Comparison of ENCODE assay signal across 23 cellular contexts in the genomic region with DNA sequence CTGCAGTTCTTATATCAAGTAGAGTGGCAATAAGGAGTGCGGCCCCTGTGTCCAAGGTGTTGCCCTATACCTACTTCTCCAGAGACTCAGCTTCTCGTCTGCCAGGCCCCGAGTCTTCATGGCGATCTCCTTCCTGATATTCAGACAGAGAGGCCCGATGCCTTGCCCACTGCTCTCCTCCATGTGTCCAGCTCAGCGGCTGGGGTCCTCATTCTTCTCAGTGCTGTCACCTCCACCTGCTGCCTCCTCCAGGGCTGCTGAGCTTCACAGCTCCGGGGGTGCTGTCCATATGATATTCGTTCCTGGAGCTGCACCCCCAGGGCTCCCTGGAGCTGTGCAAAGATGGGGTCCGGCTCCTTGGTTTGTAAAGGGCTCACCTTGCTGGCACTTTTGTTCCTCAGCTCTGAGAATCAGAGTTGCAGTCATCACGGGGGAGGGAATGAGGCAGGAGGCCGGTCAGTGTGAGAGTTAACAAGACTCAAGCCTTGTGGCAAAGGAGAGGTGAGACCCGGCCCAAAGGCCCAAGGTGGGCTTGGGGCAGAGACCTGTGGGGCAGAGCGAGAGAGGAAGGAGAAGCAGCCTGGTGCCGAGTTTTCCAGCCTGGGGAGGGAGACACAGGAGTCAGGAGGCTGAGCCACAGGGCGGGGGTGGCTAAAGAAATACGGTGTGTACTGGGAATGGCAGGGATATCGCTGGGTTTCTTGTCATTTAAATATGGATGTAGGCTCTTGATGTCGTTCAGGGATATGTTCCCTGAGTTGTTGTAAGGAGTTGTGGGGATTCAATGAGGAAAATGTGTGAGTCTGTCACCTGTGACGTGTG.
DNase-seq lines count a peak whose midpoint lies in the region; ATAC-seq, FAIRE-seq and TF ChIP-seq lines count a peak whose summit lies in the region.
"Had no signal": no experiment of that assay in that cellular context is flagged by ENCODE, and none has a peak within 500 bp of the region (broad histone marks: within the 10 kb centered on the region; RNA-seq: fewer than 3 reads in every experiment).

No MANE protein-coding gene starts in this region.

- H3K27me3 ChIP-seq in bronchial epithelial cell (ENCODE audit: control insufficient read depth, insufficient read depth, low read length) (no peaks in the 10 kb centered on the region), stomach (no peaks in the 10 kb centered on the region), pancreas (no peaks in the 10 kb centered on the region)
- H3K27me3 ChIP-seq: BE2C; BLaER1 treated with 17β-estradiol and CSF1 and Interleukin-3, amounts not matched to agents 10 nM and 100 nM had no signal

- DNase-seq in activated effector memory CD4-positive, alpha-beta T cell treated with anti-CD3 and anti-CD28 coated beads, Interleukin-2, amount 50 U/mL, for 16 hours, result peak; percentile 44
- DNase-seq in activated effector memory CD4-positive, alpha-beta T cell treated with Interleukin-2 at 50 U/mL for 16 hours, result no peak
- DNase-seq in bronchial epithelial cell (ENCODE audit: low read depth), result no peak
- DNase-seq in mesenteric fat pad (ENCODE audit: low spot score), result peak; percentile 82
- DNase-seq in stomach, result peak; percentile 21
- no peak for DNase-seq in pancreas
- no peak for DNase-seq in COR-L47 (lab: John Stamatoyannopoulos, UW)
- DNase-seq: 8988T; ACHN; AML-193; BE2C; Calu3; CD8-positive, alpha-beta memory T cell; DMS53; DMS79 treated with DMSO at 0.1 percent for 48 hours; GF-D8; H9 had no signal

- no peak for TF ChIP-seq POLR2A in stomach (IDR thresholded peaks at IDR 0.05)

- intact Hi-C loops in stomach (cut with DNase I; ENCODE audit: low total_unique reads), result loop anchor here (5.0 kb wide), 1 partner anchor 182 kb away; no protein-coding TSS in a partner anchor
- intact Hi-C loops in pancreas (cut with DNase I), result loop anchor here in 2 of 3 donors (5.0 kb wide), 2 partner anchors 182 to 187 kb away; no protein-coding TSS in a partner anchor

- TF ChIP-seq CTCF in bronchial epithelial cell (IDR thresholded peaks at IDR 0.05; ENCODE audit: insufficient read depth, low read length, severe bottlenecking) (no peak), stomach (IDR thresholded peaks at IDR 0.05) (no peak), pancreas (IDR thresholded peaks at IDR 0.05) (no peak)

- ATAC-seq in pancreas, result no peak
- ATAC-seq: A549, GM23338, HCT116 had no signal

- no peak overlapping the region for H3K27ac ChIP-seq in stomach
- no peak overlapping the region for H3K27ac ChIP-seq in pancreas
- H3K27ac ChIP-seq: BLaER1 treated with 17β-estradiol and CSF1 and Interleukin-3, amounts not matched to agents 10 nM and 100 nM had no signal

- WGBS in stomach, 5 donors, result 94 to 95% (median 95%) methylated on average over 16 to 19 of the region's 19 CpGs
- WGBS in pancreas, 2 donors, result 93 to 94% methylated on average over 19 of the region's 19 CpGs

- H3K36me3 ChIP-seq in bronchial epithelial cell (ENCODE audit: control insufficient read depth, insufficient read depth, low read length), result peaks cover 4% of the 10 kb centered on the region
- no peaks in the 10 kb centered on the region for H3K36me3 ChIP-seq in stomach
- no peaks in the 10 kb centered on the region for H3K36me3 ChIP-seq in pancreas
- H3K36me3 ChIP-seq: BE2C had no signal

- no peaks in the 10 kb centered on the region for H3K9me3 ChIP-seq in stomach
- H3K9me3 ChIP-seq in pancreas, result no peaks in the 10 kb centered on the region
- H3K9me3 ChIP-seq: A549; BE2C; BLaER1 treated with 17β-estradiol and CSF1 and Interleukin-3, amounts not matched to agents 10 nM and 100 nM had no signal

- FAIRE-seq in bronchial epithelial cell (lab: Jason Lieb, UNC) (peak; percentile 87), pancreas (lab: Jason Lieb, UNC) (no peak)
- FAIRE-seq: A549, GM12891, GM18507 had no signal

- peaks cover 15 to 44% (median 29%) of the 10 kb centered on the region in 4 donors for H3K4me1 ChIP-seq in stomach
- H3K4me1 ChIP-seq in pancreas, result no peaks in the 10 kb centered on the region

- H3K4me3 ChIP-seq in bronchial epithelial cell (ENCODE audit: low read depth, low read length) (no peak overlapping the region), stomach (no peak overlapping the region), pancreas (no peak overlapping the region)
- H3K4me3 ChIP-seq: A549; BLaER1 treated with 17β-estradiol and CSF1 and Interleukin-3, amounts not matched to agents 10 nM and 100 nM; GM23338 had no signal

- no peak for TF ChIP-seq EP300 in stomach (IDR thresholded peaks at IDR 0.05)

Comparison
In these comparisons a context has a peak if more than half of its experiments do, and no peak if none do; other contexts are left out.
1. DNase-seq: peak in activated effector memory CD4-positive, alpha-beta T cell treated with anti-CD3 and anti-CD28 coated beads, Interleukin-2, amount 50 U/mL, for 16 hours (single experiment), mesenteric fat pad (single experiment) and stomach (single experiment); none in activated effector memory CD4-positive, alpha-beta T cell treated with Interleukin-2 at 50 U/mL for 16 hours (single experiment), bronchial epithelial cell (single experiment), pancreas (0 of 6) and COR-L47 (single experiment).